ENCODE assay signal across 1 cellular context in genomic region chr22:36123673-36124630, GRCh38.
TF ChIP-seq lines count a peak whose summit lies in the region.

No MANE protein-coding gene starts in this region.

TF ChIP-seq in HepG2, 621 proteins besides CTCF, POLR2A, EP300 and RAD21 (continued from another document and continues in another):
- TF ChIP-seq, protein P1, sequence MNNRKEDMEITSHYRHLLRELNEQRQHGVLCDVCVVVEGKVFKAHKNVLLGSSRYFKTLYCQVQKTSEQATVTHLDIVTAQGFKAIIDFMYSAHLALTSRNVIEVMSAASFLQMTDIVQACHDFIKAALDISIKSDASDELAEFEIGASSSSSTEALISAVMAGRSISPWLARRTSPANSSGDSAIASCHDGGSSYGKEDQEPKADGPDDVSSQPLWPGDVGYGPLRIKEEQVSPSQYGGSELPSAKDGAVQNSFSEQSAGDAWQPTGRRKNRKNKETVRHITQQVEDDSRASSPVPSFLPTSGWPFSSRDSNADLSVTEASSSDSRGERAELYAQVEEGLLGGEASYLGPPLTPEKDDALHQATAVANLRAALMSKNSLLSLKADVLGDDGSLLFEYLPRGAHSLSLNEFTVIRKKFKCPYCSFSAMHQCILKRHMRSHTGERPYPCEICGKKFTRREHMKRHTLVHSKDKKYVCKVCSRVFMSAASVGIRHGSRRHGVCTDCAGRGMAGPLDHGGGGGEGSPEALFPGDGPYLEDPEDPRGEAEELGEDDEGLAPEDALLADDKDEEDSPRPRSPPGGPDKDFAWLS (CRISPR knock-in tag; IDR thresholded peaks at IDR 0.05; ENCODE audit: borderline replicate concordance), result no peak
- TF ChIP-seq MXD4 (CRISPR knock-in tag; IDR thresholded peaks at IDR 0.05), result no peak
- no peak; the same call in 1 of the 2 replicates for TF ChIP-seq MTA1 (CRISPR knock-in tag; IDR thresholded peaks at IDR 0.05; ENCODE audit: borderline replicate concordance)
- peak; percentile 90 for TF ChIP-seq XRCC5 (optimal IDR thresholded peaks at IDR 0.05; ENCODE audit: low read length)
- TF ChIP-seq MYPOP (CRISPR knock-in tag; IDR thresholded peaks at IDR 0.05), result no peak; the same call in 1 of the 2 replicates
- no peak for TF ChIP-seq TRIM24 (CRISPR knock-in tag; IDR thresholded peaks at IDR 0.05)
- no peak for TF ChIP-seq MED8 (CRISPR knock-in tag; IDR thresholded peaks at IDR 0.05; ENCODE audit: insufficient replicate concordance)
- peak; percentile 68; the same call in 1 of the 2 replicates for TF ChIP-seq ZNF34 (CRISPR knock-in tag; IDR thresholded peaks at IDR 0.05; ENCODE audit: borderline replicate concordance)
- TF ChIP-seq ZBTB38 (CRISPR knock-in tag; IDR thresholded peaks at IDR 0.05), result peak; percentile 80; the same call in 1 of the 2 replicates
- no peak for TF ChIP-seq ZNF160 (CRISPR knock-in tag; IDR thresholded peaks at IDR 0.05)
- TF ChIP-seq MTA3 (CRISPR knock-in tag; IDR thresholded peaks at IDR 0.05), result no peak
- TF ChIP-seq HNRNPUL1 (IDR thresholded peaks at IDR 0.05; ENCODE audit: low read depth, low read length), result no peak
- peak; percentile 94 for TF ChIP-seq ZNF687 (CRISPR knock-in tag; IDR thresholded peaks at IDR 0.05)
- TF ChIP-seq PAXIP1 (CRISPR knock-in tag; conservative IDR thresholded peaks at IDR 0.05), result peak; percentile 51
- peak; percentile 88 for TF ChIP-seq ERF (CRISPR knock-in tag; IDR thresholded peaks at IDR 0.05)
- TF ChIP-seq CAMTA2 (CRISPR knock-in tag; IDR thresholded peaks at IDR 0.05; ENCODE audit: borderline replicate concordance), result no peak
- TF ChIP-seq ARID5B (CRISPR knock-in tag; IDR thresholded peaks at IDR 0.05), result peak; percentile 50; the same call in 1 of the 2 replicates
- TF ChIP-seq, protein P2, sequence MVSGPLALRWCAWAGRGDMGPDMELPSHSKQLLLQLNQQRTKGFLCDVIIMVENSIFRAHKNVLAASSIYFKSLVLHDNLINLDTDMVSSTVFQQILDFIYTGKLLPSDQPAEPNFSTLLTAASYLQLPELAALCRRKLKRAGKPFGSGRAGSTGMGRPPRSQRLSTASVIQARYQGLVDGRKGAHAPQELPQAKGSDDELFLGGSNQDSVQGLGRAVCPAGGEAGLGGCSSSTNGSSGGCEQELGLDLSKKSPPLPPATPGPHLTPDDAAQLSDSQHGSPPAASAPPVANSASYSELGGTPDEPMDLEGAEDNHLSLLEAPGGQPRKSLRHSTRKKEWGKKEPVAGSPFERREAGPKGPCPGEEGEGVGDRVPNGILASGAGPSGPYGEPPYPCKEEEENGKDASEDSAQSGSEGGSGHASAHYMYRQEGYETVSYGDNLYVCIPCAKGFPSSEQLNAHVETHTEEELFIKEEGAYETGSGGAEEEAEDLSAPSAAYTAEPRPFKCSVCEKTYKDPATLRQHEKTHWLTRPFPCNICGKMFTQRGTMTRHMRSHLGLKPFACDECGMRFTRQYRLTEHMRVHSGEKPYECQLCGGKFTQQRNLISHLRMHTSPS (CRISPR knock-in tag; IDR thresholded peaks at IDR 0.05; ENCODE audit: low read depth), result peak; percentile 33; the same call in 1 of the 2 replicates
- TF ChIP-seq ZFP36L1 (CRISPR knock-in tag; IDR thresholded peaks at IDR 0.05), result no peak
- TF ChIP-seq SMAD1 (CRISPR knock-in tag; IDR thresholded peaks at IDR 0.05; ENCODE audit: borderline replicate concordance, low read depth), result no peak
- TF ChIP-seq ETV5 (CRISPR knock-in tag; IDR thresholded peaks at IDR 0.05; ENCODE audit: borderline replicate concordance), result peak; percentile 38; the same call in 1 of the 2 replicates
- TF ChIP-seq HOXA9 (CRISPR knock-in tag; IDR thresholded peaks at IDR 0.05; ENCODE audit: borderline replicate concordance), result no peak
- no peak; the same call in 1 of the 2 replicates for TF ChIP-seq PHF20 (CRISPR knock-in tag; IDR thresholded peaks at IDR 0.05)
- 0 out of 2 replicates have a peak, but pooled peaks have one; percentile 35 for TF ChIP-seq ZNF567 (CRISPR knock-in tag; IDR thresholded peaks at IDR 0.05; ENCODE audit: borderline replicate concordance)
- TF ChIP-seq SKI (IDR thresholded peaks at IDR 0.05; ENCODE audit: partially characterized antibody), result peak; percentile 46
- peak; percentile 53; the same call in 1 of the 2 replicates for TF ChIP-seq GATAD2A (CRISPR knock-in tag; IDR thresholded peaks at IDR 0.05)
- TF ChIP-seq, protein P3, sequence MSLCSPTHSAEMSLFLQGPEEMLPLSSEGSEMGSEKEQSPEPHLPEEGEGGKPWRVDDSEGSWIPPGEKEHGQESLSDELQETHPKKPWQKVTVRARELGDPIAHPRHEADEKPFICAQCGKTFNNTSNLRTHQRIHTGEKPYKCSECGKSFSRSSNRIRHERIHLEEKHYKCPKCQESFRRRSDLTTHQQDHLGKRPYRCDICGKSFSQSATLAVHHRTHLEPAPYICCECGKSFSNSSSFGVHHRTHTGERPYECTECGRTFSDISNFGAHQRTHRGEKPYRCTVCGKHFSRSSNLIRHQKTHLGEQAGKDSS (CRISPR knock-in tag; IDR thresholded peaks at IDR 0.05; ENCODE audit: borderline replicate concordance, low read depth), result peak; percentile 76; the same call in 1 of the 2 replicates
- TF ChIP-seq JARID2 (CRISPR knock-in tag; IDR thresholded peaks at IDR 0.05; ENCODE audit: insufficient replicate concordance), result no peak
- no peak for TF ChIP-seq TAF15 (IDR thresholded peaks at IDR 0.05; ENCODE audit: low read depth, low read length, poor library complexity, severe bottlenecking)
- TF ChIP-seq, protein P4, sequence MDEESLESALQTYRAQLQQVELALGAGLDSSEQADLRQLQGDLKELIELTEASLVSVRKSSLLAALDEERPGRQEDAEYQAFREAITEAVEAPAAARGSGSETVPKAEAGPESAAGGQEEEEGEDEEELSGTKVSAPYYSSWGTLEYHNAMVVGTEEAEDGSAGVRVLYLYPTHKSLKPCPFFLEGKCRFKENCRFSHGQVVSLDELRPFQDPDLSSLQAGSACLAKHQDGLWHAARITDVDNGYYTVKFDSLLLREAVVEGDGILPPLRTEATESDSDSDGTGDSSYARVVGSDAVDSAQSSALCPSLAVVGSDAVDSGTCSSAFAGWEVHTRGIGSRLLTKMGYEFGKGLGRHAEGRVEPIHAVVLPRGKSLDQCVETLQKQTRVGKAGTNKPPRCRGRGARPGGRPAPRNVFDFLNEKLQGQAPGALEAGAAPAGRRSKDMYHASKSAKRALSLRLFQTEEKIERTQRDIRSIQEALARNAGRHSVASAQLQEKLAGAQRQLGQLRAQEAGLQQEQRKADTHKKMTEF (CRISPR knock-in tag; IDR thresholded peaks at IDR 0.05), result peak; percentile 73; the same call in 1 of the 2 replicates
- TF ChIP-seq ZNF761 (CRISPR knock-in tag; conservative IDR thresholded peaks at IDR 0.05), result peak; percentile 68; the same call in 1 of the 2 replicates
- peak; percentile 87 for TF ChIP-seq SALL1 (CRISPR knock-in tag; IDR thresholded peaks at IDR 0.05)
- no peak for TF ChIP-seq ZNF496 (CRISPR knock-in tag; IDR thresholded peaks at IDR 0.05; ENCODE audit: insufficient replicate concordance)
- TF ChIP-seq MTF1 (CRISPR knock-in tag; IDR thresholded peaks at IDR 0.05), result no peak
- TF ChIP-seq LCORL (IDR thresholded peaks at IDR 0.05), result no peak
- TF ChIP-seq LCORL (CRISPR knock-in tag; IDR thresholded peaks at IDR 0.05), result peak; percentile 84
- TF ChIP-seq ZSCAN21 (CRISPR knock-in tag; IDR thresholded peaks at IDR 0.05; ENCODE audit: borderline replicate concordance), result peak; percentile 33; the same call in 1 of the 2 replicates
- TF ChIP-seq ZNF772 (CRISPR knock-in tag; IDR thresholded peaks at IDR 0.05), result 0 out of 2 replicates have a peak, but pooled peaks have one; percentile 13
- no peak for TF ChIP-seq ATRX (CRISPR knock-in tag; IDR thresholded peaks at IDR 0.05; ENCODE audit: borderline replicate concordance)
- TF ChIP-seq BHLHE40 (IDR thresholded peaks at IDR 0.05; ENCODE audit: low read length), result 0 out of 2 replicates have a peak, but pooled peaks have one; percentile 30
- TF ChIP-seq RARA (CRISPR knock-in tag; IDR thresholded peaks at IDR 0.05), result no peak
- TF ChIP-seq, protein P5, sequence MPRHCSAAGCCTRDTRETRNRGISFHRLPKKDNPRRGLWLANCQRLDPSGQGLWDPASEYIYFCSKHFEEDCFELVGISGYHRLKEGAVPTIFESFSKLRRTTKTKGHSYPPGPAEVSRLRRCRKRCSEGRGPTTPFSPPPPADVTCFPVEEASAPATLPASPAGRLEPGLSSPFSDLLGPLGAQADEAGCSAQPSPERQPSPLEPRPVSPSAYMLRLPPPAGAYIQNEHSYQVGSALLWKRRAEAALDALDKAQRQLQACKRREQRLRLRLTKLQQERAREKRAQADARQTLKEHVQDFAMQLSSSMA (CRISPR knock-in tag; IDR thresholded peaks at IDR 0.05), result peak; percentile 72; the same call in 1 of the 2 replicates
- no peak for TF ChIP-seq ZNF124 (CRISPR knock-in tag; IDR thresholded peaks at IDR 0.05)
- TF ChIP-seq ZNF619 (CRISPR knock-in tag; IDR thresholded peaks at IDR 0.05), result peak; percentile 64; the same call in 1 of the 2 replicates
- TF ChIP-seq ZNF3 (CRISPR knock-in tag; IDR thresholded peaks at IDR 0.05), result no peak
